21 cellular contexts compared by ENCODE assay signal in genomic region chr14:105053996-105054395, GRCh38.
"Had no signal": no experiment of that assay in that cellular context is flagged by ENCODE, and none has a peak within 500 bp of the region (broad histone marks: within the 10 kb centered on the region; RNA-seq: fewer than 3 reads in every experiment).

No MANE protein-coding gene starts in this region.

- H3K36me3 ChIP-seq: gastroesophageal sphincter, right atrium auricular region, transverse colon had no signal

- H3K27ac Mint-ChIP-seq: activated CD8-positive, alpha-beta memory T cell treated with anti-CD3 and anti-CD28 coated beads, Interleukin-2, amount 10 ng/mL, durations not matched to agents 7 days and 5 days; memory B cell; natural killer cell treated with Interleukin-12 subunit alpha and Interleukin-12 subunit beta and Interleukin-15 and Interleukin-18, amount 100 ng/mL, for 72 hours had no signal

- H3K4me3 ChIP-seq: body of pancreas, gastroesophageal sphincter, heart right ventricle, left lung, right atrium auricular region, transverse colon had no signal

- H3K27me3 Mint-ChIP-seq: activated CD8-positive, alpha-beta memory T cell treated with anti-CD3 and anti-CD28 coated beads, Interleukin-2, amount 10 ng/mL, durations not matched to agents 7 days and 5 days; memory B cell; natural killer cell treated with Interleukin-12 subunit alpha and Interleukin-12 subunit beta and Interleukin-15 and Interleukin-18, amount 100 ng/mL, for 72 hours; T-cell had no signal

- DNase-seq: activated CD4-positive, alpha-beta T cell treated with anti-CD3 and anti-CD28 coated beads for 1 hour; activated CD4-positive, alpha-beta T cell treated with anti-CD3 and anti-CD28 coated beads, Interleukin-2, amount 50 U/mL, for 4 hours; activated CD8-positive, alpha-beta memory T cell treated with anti-CD3 and anti-CD28 coated beads, Interleukin-2, amount 10 ng/mL, durations not matched to agents 7 days and 5 days; activated gamma-delta T cell; activated T-cell treated with anti-CD3 and anti-CD28 coated beads, Interleukin-2, amount 50 U/mL, for 48 hours; amygdala; body of pancreas; erythroblast; heart right ventricle; nucleus accumbens; stimulated activated CD4-positive, alpha-beta T cell treated with anti-CD3 and anti-CD28 coated beads, Interleukin-15, amount 100 ng/mL, for 24 hours; stimulated activated CD4-positive, alpha-beta T cell treated with anti-CD3 and anti-CD28 coated beads, Interleukin-4, amount 100 ng/mL, for 1 hour; stimulated activated naive CD4-positive, alpha-beta T cell; T-cell; transverse colon had no signal

- ATAC-seq: activated CD8-positive, alpha-beta memory T cell treated with anti-CD3 and anti-CD28 coated beads, Interleukin-2, amount 10 ng/mL, durations not matched to agents 7 days and 5 days; body of pancreas; gastroesophageal sphincter; heart right ventricle; left lung; natural killer cell treated with Interleukin-12 subunit alpha and Interleukin-12 subunit beta and Interleukin-15 and Interleukin-18, amount 100 ng/mL, for 72 hours; T-cell had no signal

- H3K4me3 Mint-ChIP-seq: activated CD8-positive, alpha-beta memory T cell treated with anti-CD3 and anti-CD28 coated beads, Interleukin-2, amount 10 ng/mL, durations not matched to agents 7 days and 5 days; memory B cell; natural killer cell treated with Interleukin-12 subunit alpha and Interleukin-12 subunit beta and Interleukin-15 and Interleukin-18, amount 100 ng/mL, for 72 hours; T-cell had no signal

- H3K27me3 ChIP-seq: body of pancreas, left lung, right atrium auricular region, transverse colon had no signal

- H3K27ac ChIP-seq: body of pancreas, gastroesophageal sphincter, heart right ventricle, left lung, right atrium auricular region, transverse colon, VCaP had no signal

- H3K9me3 ChIP-seq: body of pancreas, gastroesophageal sphincter, heart right ventricle, left lung, right atrium auricular region, transverse colon had no signal

- H3K9me3 Mint-ChIP-seq: memory B cell; natural killer cell treated with Interleukin-12 subunit alpha and Interleukin-12 subunit beta and Interleukin-15 and Interleukin-18, amount 100 ng/mL, for 72 hours; T-cell had no signal
